In the genomic region with DNA sequence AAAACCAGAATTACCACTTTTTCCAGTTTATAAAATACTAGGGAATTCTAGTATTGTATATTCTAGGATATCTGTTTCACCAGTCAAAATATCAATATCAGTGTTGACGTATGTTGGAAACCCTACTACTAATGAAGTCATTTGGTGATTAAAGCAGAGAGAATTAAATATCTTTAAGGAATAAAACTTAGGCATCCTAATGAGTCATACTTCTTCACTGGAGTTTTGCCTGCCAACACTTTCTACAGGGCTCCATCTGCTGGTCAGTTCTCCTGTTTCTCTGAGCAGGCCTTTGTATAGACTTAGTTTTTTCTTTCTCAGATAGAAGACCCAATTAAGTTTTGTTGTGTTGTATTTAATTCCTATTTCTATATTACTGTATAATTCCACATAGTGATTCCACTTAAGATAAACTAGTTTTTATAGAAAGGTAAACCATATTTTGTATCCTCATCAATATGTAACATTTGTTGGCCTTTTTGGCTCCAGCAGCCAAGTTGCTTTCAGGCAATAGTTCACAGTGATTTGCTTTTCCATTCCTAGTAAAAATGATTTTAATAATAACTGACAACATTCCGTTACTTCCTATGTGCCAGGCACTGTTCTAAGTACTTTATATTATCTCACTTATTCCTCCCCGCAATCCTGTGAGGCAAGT, we compare ENCODE assay signal across 8 cellular contexts. TPM values are rescaled to one million over a fixed set of nuclear protein-coding genes. Genes with fewer than 3 reads are reported as not detected.
A peak's percentile ranks its signal among the peaks of the same experiment; 100 is the strongest.
DNase-seq lines count a peak whose midpoint lies in the region; ATAC-seq, FAIRE-seq and TF ChIP-seq lines count a peak whose summit lies in the region.

No MANE protein-coding gene starts in this region.

- no peaks in the 10 kb centered on the region for H3K27me3 Mint-ChIP-seq in WTC11 (ENCODE audit: low read depth)

- H3K4me3 Mint-ChIP-seq in WTC11: no peak overlapping the region

- intact Hi-C loops in thyroid gland (cut with DNase I): loop anchor here (5.0 kb wide), 2 partner anchors 93 to 138 kb away; no protein-coding TSS in a partner anchor

- H3K36me3 Mint-ChIP-seq in WTC11: no peaks in the 10 kb centered on the region

- ATAC-seq in WTC11 (no peak), HG03520 (IDR thresholded peaks at IDR 0.05; ENCODE audit: unreplicated experiment) (no peak)

- TF ChIP-seq POLR2A in thyroid gland (IDR thresholded peaks at IDR 0.05): no peak

- CTCF ChIA-PET in WTC11 (lab: Charles Lee): interaction anchor here (1.2 to 5.7 kb wide), 2 partner anchors 51 to 136 kb away, joined by 3 to 52 read pairs; partner anchors contain the start of gene TIFA

- TF ChIP-seq CTCF in WTC11 (IDR thresholded peaks at IDR 0.05) (no peak; the same call in 1 of the 2 replicates), thyroid gland (IDR thresholded peaks at IDR 0.05) (peak; percentile 43 to 74 (median 68))

- peak overlapping the region in 1 of 3 donors; percentile 37 for H3K27ac ChIP-seq in thyroid gland

- peak; percentile 95 for FAIRE-seq in G401.6 (lab: Jason Lieb, UNC)

- H3K4me1 ChIP-seq in endocrine pancreas (ENCODE audit: control insufficient read depth, insufficient read depth, low read length) (peaks cover 19% of the 10 kb centered on the region), thyroid gland (peaks cover 5 to 11% of the 10 kb centered on the region in 2 donors)

- no peaks in the 10 kb centered on the region for H3K27me3 ChIP-seq in endocrine pancreas (ENCODE audit: control insufficient read depth, insufficient read depth, low read length)
- no peaks in the 10 kb centered on the region for H3K27me3 ChIP-seq in thyroid gland

- H3K4me3 ChIP-seq in endocrine pancreas (ENCODE audit: control insufficient read depth, insufficient read depth, low read length) (peak overlapping the region; percentile 9), thyroid gland (replicated peaks in 1 of 3) (no peak overlapping the region)

- peaks cover 47% of the 10 kb centered on the region for H3K4me1 Mint-ChIP-seq in WTC11

- H3K9me3 ChIP-seq in endocrine pancreas (ENCODE audit: control insufficient read depth, low read length) (no peaks in the 10 kb centered on the region), thyroid gland (no peaks in the 10 kb centered on the region)

- H3K27ac Mint-ChIP-seq in WTC11: no peak overlapping the region

- DNase-seq in A172 (ENCODE audit: low spot score): peak; percentile 79
- DNase-seq in NCI-H2107 treated with DMSO at 0.1 percent for 48 hours (lab: John Stamatoyannopoulos, UW; ENCODE audit: unreplicated experiment): peak; percentile 50
- DNase-seq in WTC11 (ENCODE audit: low spot score): peak; percentile 35
- DNase-seq in middle frontal gyrus (ENCODE audit: extremely low spot score, low spot score): peak; percentile 65
- peak; percentile 67 to 68 for DNase-seq in thyroid gland

- no peak overlapping the region for H3K9ac ChIP-seq in endocrine pancreas (ENCODE audit: control insufficient read depth, insufficient read depth, low read length)

- no peaks in the 10 kb centered on the region for H3K36me3 ChIP-seq in endocrine pancreas (ENCODE audit: control insufficient read depth, insufficient read depth, low read length)
- no peaks in the 10 kb centered on the region for H3K36me3 ChIP-seq in thyroid gland

- 62 to 66% methylated on average over 3 of the region's 3 CpGs for WGBS in thyroid gland, 2 donors

- POLR2A ChIA-PET in WTC11 (lab: Charles Lee): no interaction called here

- no peaks in the 10 kb centered on the region for H3K9me3 Mint-ChIP-seq in WTC11

TF ChIP-seq in WTC11, 78 proteins besides CTCF, POLR2A, EP300 and RAD21 (continues in another document):
- TF ChIP-seq, protein P1, sequence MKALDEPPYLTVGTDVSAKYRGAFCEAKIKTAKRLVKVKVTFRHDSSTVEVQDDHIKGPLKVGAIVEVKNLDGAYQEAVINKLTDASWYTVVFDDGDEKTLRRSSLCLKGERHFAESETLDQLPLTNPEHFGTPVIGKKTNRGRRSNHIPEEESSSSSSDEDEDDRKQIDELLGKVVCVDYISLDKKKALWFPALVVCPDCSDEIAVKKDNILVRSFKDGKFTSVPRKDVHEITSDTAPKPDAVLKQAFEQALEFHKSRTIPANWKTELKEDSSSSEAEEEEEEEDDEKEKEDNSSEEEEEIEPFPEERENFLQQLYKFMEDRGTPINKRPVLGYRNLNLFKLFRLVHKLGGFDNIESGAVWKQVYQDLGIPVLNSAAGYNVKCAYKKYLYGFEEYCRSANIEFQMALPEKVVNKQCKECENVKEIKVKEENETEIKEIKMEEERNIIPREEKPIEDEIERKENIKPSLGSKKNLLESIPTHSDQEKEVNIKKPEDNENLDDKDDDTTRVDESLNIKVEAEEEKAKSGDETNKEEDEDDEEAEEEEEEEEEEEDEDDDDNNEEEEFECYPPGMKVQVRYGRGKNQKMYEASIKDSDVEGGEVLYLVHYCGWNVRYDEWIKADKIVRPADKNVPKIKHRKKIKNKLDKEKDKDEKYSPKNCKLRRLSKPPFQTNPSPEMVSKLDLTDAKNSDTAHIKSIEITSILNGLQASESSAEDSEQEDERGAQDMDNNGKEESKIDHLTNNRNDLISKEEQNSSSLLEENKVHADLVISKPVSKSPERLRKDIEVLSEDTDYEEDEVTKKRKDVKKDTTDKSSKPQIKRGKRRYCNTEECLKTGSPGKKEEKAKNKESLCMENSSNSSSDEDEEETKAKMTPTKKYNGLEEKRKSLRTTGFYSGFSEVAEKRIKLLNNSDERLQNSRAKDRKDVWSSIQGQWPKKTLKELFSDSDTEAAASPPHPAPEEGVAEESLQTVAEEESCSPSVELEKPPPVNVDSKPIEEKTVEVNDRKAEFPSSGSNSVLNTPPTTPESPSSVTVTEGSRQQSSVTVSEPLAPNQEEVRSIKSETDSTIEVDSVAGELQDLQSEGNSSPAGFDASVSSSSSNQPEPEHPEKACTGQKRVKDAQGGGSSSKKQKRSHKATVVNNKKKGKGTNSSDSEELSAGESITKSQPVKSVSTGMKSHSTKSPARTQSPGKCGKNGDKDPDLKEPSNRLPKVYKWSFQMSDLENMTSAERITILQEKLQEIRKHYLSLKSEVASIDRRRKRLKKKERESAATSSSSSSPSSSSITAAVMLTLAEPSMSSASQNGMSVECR (CRISPR knock-in tag; IDR thresholded peaks at IDR 0.05; ENCODE audit: borderline replicate concordance): no peak
- TF ChIP-seq GTF2I (CRISPR knock-in tag; conservative IDR thresholded peaks at IDR 0.05) (no peak), PRRX2 (CRISPR knock-in tag; IDR thresholded peaks at IDR 0.05) (no peak), SOX15 (CRISPR knock-in tag; IDR thresholded peaks at IDR 0.05) (no peak), TEAD1 (CRISPR knock-in tag; IDR thresholded peaks at IDR 0.05) (no peak), FOXP1 (CRISPR knock-in tag; IDR thresholded peaks at IDR 0.05; ENCODE audit: borderline replicate concordance) (no peak), PREB (CRISPR knock-in tag; IDR thresholded peaks at IDR 0.05; ENCODE audit: borderline replicate concordance) (no peak), ZBTB43 (CRISPR knock-in tag; IDR thresholded peaks at IDR 0.05) (no peak), CBFB (CRISPR knock-in tag; IDR thresholded peaks at IDR 0.05; ENCODE audit: low read depth) (no peak), RELA (CRISPR knock-in tag; IDR thresholded peaks at IDR 0.05; ENCODE audit: borderline replicate concordance) (no peak), ZNF138 (CRISPR knock-in tag; conservative IDR thresholded peaks at IDR 0.05) (no peak)
- TF ChIP-seq, protein P2, sequence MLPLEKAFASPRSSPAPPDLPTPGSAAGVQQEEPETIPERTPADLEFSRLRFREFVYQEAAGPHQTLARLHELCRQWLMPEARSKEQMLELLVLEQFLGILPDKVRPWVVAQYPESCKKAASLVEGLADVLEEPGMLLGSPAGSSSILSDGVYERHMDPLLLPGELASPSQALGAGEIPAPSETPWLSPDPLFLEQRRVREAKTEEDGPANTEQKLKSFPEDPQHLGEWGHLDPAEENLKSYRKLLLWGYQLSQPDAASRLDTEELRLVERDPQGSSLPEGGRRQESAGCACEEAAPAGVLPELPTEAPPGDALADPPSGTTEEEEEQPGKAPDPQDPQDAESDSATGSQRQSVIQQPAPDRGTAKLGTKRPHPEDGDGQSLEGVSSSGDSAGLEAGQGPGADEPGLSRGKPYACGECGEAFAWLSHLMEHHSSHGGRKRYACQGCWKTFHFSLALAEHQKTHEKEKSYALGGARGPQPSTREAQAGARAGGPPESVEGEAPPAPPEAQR (CRISPR knock-in tag; IDR thresholded peaks at IDR 0.05): no peak

RNA-seq across cellular contexts. Expression of gene AP1AR, which starts 3.5 kb away (rescaled TPM):
- 23.2 and 32.9 TPM in 2 replicates for total RNA-seq in A172 (2014; rRNA removed; shearing (Covaris generic))
- total RNA-seq in WTC11 (2021) (22.4 to 26.1 TPM (median 23.1 TPM) in 3 replicates), thyroid gland (10 to 100 TPM; 15.0 to 20.4 (median 16.6) TPM)

RNA-seq across cellular contexts. Expression of gene TIFA, which starts 50.6 kb away (rescaled TPM):
- total RNA-seq in A172 (2014; rRNA removed; shearing (Covaris generic)): 8.4 and 9.5 TPM in 2 replicates
- total RNA-seq in WTC11 (2021) (1.4 to 3.6 TPM (median 1.8 TPM) in 3 replicates), thyroid gland (10 to 100 TPM; 18.8 to 26.1 (median 21.0) TPM)
